In the genomic region with DNA sequence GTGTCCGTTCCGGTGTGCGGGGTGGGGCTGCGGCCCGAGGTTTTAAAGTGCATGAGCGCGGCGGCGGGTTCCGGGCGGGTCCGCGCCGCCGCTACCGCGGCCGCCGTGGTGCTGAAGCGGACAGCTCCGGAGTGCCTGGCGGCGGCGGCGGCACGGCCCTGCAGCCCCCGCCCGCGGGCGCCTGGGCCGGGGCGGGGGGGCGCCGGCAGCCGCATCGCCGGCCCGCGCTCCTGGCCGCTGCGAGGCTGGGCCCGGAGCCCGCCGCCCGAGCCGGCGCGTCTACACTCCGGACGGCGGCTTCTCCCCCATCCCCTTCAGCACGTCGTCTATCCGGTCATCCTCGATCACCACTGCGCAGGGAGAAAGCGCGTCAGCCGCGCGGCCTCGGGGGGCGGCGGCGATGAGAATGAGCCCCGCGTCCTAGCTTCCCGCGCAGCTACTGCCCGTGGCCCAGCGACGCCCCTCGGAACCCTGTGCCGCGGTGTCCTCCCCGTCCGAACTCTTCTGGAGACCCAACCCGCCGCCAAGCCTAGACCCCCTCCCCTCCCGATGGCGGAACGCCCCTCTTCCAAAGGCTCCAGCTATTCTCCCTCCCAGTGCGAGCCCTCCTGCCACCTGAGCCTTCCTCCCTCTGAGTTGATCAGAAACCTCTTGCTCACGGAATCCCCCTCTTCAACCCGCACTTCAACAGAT, we compare ENCODE assay signal across 1 cellular context.
TF ChIP-seq lines count a peak whose summit lies in the region.

No MANE protein-coding gene starts in this region.

TF ChIP-seq in A549, 52 proteins besides CTCF, POLR2A, EP300 and RAD21 (continued from another document):
- peak; percentile 56; the same call in 1 of the 2 replicates for TF ChIP-seq REST (IDR thresholded peaks at IDR 0.05)
- no peak for TF ChIP-seq HDAC2 (IDR thresholded peaks at IDR 0.05)
TF ChIP-seq in A549: peak in this region for 2.
